In the genomic region with DNA sequence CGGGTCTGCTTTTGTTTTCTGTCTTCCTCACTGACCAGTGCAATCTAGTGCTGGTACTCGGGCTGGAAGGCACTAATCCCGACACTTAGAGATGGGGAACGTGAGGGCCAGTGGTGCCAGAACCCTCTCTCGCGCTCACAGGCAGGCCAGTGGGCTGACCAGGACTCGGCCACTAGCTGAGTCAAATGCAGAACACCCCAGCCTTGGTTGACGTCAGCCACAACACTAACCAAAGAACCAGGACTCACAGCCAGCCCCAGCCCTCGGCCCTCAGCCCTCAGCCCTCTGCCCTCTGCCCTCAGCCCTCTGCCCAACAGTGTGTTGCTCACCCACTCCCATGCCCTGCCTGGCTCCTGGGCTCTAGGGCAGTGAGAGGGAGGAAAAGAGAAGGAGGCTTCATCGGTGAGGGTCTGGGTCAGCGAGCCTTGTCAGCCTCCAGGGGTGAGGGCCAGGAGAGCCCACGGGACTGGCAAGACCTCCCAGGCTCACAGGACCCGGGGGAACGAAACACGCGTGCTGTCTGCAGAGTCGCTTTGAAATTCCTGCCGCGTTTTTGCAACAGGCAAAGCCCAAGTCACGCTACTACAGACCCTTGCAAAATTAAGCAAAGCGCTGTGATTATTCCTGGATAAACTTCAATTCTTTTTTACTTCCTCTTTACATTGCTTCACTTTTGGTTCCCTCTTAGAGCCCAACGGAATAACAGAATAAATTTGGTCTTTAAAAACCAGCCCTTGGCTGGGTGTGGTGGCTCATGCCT, we compare ENCODE assay signal across 1 cellular context.
TF ChIP-seq lines count a peak whose summit lies in the region.

No MANE protein-coding gene starts in this region.

TF ChIP-seq in SK-N-SH, 30 proteins besides CTCF, POLR2A, EP300 and RAD21 (continued from another document):
- TF ChIP-seq, protein P1, sequence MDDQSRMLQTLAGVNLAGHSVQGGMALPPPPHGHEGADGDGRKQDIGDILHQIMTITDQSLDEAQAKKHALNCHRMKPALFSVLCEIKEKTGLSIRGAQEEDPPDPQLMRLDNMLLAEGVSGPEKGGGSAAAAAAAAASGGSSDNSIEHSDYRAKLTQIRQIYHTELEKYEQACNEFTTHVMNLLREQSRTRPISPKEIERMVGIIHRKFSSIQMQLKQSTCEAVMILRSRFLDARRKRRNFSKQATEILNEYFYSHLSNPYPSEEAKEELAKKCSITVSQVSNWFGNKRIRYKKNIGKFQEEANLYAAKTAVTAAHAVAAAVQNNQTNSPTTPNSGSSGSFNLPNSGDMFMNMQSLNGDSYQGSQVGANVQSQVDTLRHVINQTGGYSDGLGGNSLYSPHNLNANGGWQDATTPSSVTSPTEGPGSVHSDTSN (IDR thresholded peaks at IDR 0.05), result no peak
- no peak for TF ChIP-seq ELF1 (IDR thresholded peaks at IDR 0.05)
